In genomic region chr19:38228491-38229439, GRCh38 we compare ENCODE assay signal across 8 cellular contexts. TPM values are rescaled to one million over a fixed set of nuclear protein-coding genes. Genes with fewer than 3 reads are reported as not detected.
A peak's percentile ranks its signal among the peaks of the same experiment; 100 is the strongest.
DNase-seq lines count a peak whose midpoint lies in the region; ATAC-seq and TF ChIP-seq lines count a peak whose summit lies in the region.

No MANE protein-coding gene starts in this region.

- no peak for ATAC-seq in Right ventricle myocardium superior (ENCODE audit: poor library complexity)
- no peak for ATAC-seq in GM18498 (IDR thresholded peaks at IDR 0.05; ENCODE audit: unreplicated experiment)

- intact Hi-C loops in Right ventricle myocardium superior (cut with DNase I), result loop anchor here (5.0 kb wide), 1 partner anchor 86 kb away; no protein-coding TSS in a partner anchor

- H3K9me3 ChIP-seq in cardiac muscle cell (ENCODE audit: low read depth), result no peaks in the 10 kb centered on the region
- no peaks in the 10 kb centered on the region for H3K9me3 ChIP-seq in thymus (ENCODE audit: control insufficient read depth)

- H3K36me3 ChIP-seq in cardiac muscle cell, result no peaks in the 10 kb centered on the region
- H3K36me3 ChIP-seq in thymus (ENCODE audit: control insufficient read depth, insufficient read depth), result no peaks in the 10 kb centered on the region

- no peaks in the 10 kb centered on the region for H3K36me3 Mint-ChIP-seq in glutamatergic neuron (ENCODE audit: unreplicated experiment)

- H3K27ac ChIP-seq in cardiac muscle cell, result no peak overlapping the region
- no peak overlapping the region for H3K27ac ChIP-seq in thymus (ENCODE audit: low read depth)

- H3K27ac Mint-ChIP-seq in glutamatergic neuron (ENCODE audit: unreplicated experiment), result no peak overlapping the region

- TF ChIP-seq CTCF in cardiac muscle cell (IDR thresholded peaks at IDR 0.05; ENCODE audit: low read depth, low read length) (no peak), glutamatergic neuron (IDR thresholded peaks at IDR 0.05; ENCODE audit: partially characterized antibody, unreplicated experiment) (no peak)

- 4% methylated on average over 80 of the region's 80 CpGs for WGBS in thymus

- H3K27me3 ChIP-seq in cardiac muscle cell, result peaks cover 23% of the 10 kb centered on the region
- H3K27me3 ChIP-seq in thymus (ENCODE audit: control insufficient read depth, insufficient read depth), result peaks cover 52% of the 10 kb centered on the region

- H3K4me3 ChIP-seq in cardiac muscle cell (peak overlapping the region; percentile 56), thymus (ENCODE audit: low read length) (peak overlapping the region; percentile 37)

- DNase-seq in cardiac muscle cell (ENCODE audit: low read depth in 1 of 2, low spot score in 1 of 2) (peak in 1 of 2 donors; percentile 71), Right ventricle myocardium superior (no peak), SK-N-DZ (ENCODE audit: low spot score) (peak; percentile 59), glutamatergic neuron (peak; percentile 86), dedifferentiated amniotic fluid mesenchymal stem cell (ENCODE audit: extremely low spot score) (no peak), globus pallidus (ENCODE audit: low spot score) (no peak)

- H3K4me1 ChIP-seq in cardiac muscle cell (ENCODE audit: low read depth) (no peaks in the 10 kb centered on the region), thymus (ENCODE audit: control insufficient read depth, insufficient read depth, low read length) (peaks cover 5% of the 10 kb centered on the region)

- H3K9me3 Mint-ChIP-seq in glutamatergic neuron (ENCODE audit: unreplicated experiment), result peaks cover 9% of the 10 kb centered on the region

- peak overlapping the region; percentile 88 for H3K4me3 Mint-ChIP-seq in glutamatergic neuron (ENCODE audit: unreplicated experiment)

- H3K4me1 Mint-ChIP-seq in glutamatergic neuron (ENCODE audit: low read depth, unreplicated experiment), result peaks cover 11% of the 10 kb centered on the region

- peaks cover 12% of the 10 kb centered on the region for H3K27me3 Mint-ChIP-seq in glutamatergic neuron (ENCODE audit: unreplicated experiment)

RNA-seq across cellular contexts. Expression of gene DPF1, which starts 4.7 kb away (rescaled TPM):
- total RNA-seq in cardiac muscle cell, result 7.8 and 9.6 TPM in 2 replicates
- 4.9 and 6.5 TPM in 2 replicates for polyA plus RNA-seq in cardiac muscle cell
- not detected for total RNA-seq in Right ventricle myocardium superior
- 30.6 and 40.8 TPM in 2 replicates for polyA plus RNA-seq in SK-N-DZ (2014; cell fraction: cytosol; rRNA removed)
- 50.0 and 51.9 TPM in 2 replicates for polyA plus RNA-seq in SK-N-DZ (2014; cell fraction: nucleus; rRNA removed)
- total RNA-seq in glutamatergic neuron (ENCODE audit: unreplicated experiment), result 33.8 TPM
- 0.09 TPM for polyA plus RNA-seq in thymus

RNA-seq across cellular contexts. Expression of gene PPP1R14A, which starts 27.4 kb away (rescaled TPM):
- total RNA-seq in cardiac muscle cell (6.7 and 12.8 TPM in 2 replicates), Right ventricle myocardium superior (31.1 TPM), glutamatergic neuron (ENCODE audit: unreplicated experiment) (327 TPM)
- polyA plus RNA-seq in cardiac muscle cell (23.6 and 56.4 TPM in 2 replicates), thymus (59.0 TPM)
- polyA plus RNA-seq in SK-N-DZ (2014; cell fraction: cytosol; rRNA removed), result 2.0 and 3.5 TPM in 2 replicates
- polyA plus RNA-seq in SK-N-DZ (2014; cell fraction: nucleus; rRNA removed), result 5.1 and 10.4 TPM in 2 replicates

RNA-seq across cellular contexts. Expression of gene SPINT2, which starts 35.6 kb away (rescaled TPM):
- total RNA-seq in cardiac muscle cell (420 and 443 TPM in 2 replicates), Right ventricle myocardium superior (8.7 TPM), glutamatergic neuron (ENCODE audit: unreplicated experiment) (78.9 TPM)
- polyA plus RNA-seq in cardiac muscle cell (455 and 606 TPM in 2 replicates), thymus (253 TPM)
- 1.6 and 2.1 TPM in 2 replicates for polyA plus RNA-seq in SK-N-DZ (2014; cell fraction: cytosol; rRNA removed)
- polyA plus RNA-seq in SK-N-DZ (2014; cell fraction: nucleus; rRNA removed), result 1.4 and 1.8 TPM in 2 replicates

Comparison
In these comparisons a context has a peak if more than half of its experiments do, and no peak if none do; other contexts are left out.
1. DNase-seq: peak in SK-N-DZ (single experiment) and glutamatergic neuron (single experiment); none in Right ventricle myocardium superior (single experiment), dedifferentiated amniotic fluid mesenchymal stem cell (single experiment) and globus pallidus (single experiment).
2. RNA of gene PPP1R14A, which starts 27.4 kb away (total RNA-seq): 327 TPM in glutamatergic neuron (single experiment); 31.1 TPM in Right ventricle myocardium superior (single experiment) and 6.7 to 12.8 TPM in cardiac muscle cell; every median in the first group is over 10 times any median in the second.